Comparison of ENCODE assay signal across 20 cellular contexts in genomic region chr22:22925146-22925794, GRCh38. TPM values are rescaled to one million over a fixed set of nuclear protein-coding genes. Genes with fewer than 3 reads are reported as not detected.
DNase-seq lines count a peak whose midpoint lies in the region; ATAC-seq, FAIRE-seq and TF ChIP-seq lines count a peak whose summit lies in the region.
"Had no signal": no experiment of that assay in that cellular context is flagged by ENCODE, and none has a peak within 500 bp of the region (broad histone marks: within the 10 kb centered on the region; RNA-seq: fewer than 3 reads in every experiment).

No MANE protein-coding gene starts in this region.

- no peak overlapping the region for H4K91ac ChIP-seq in neuronal stem cell (ENCODE audit: low read depth, low read length, poor library complexity)

- TF ChIP-seq EP300 in K562 (IDR thresholded peaks at IDR 0.05; ENCODE audit: low read length) = no peak

- peak overlapping the region; percentile 57 to 91 (median 86) for H3K4me2 ChIP-seq in BLaER1 treated with 17β-estradiol and CSF1 and Interleukin-3, amounts not matched to agents 10 nM and 100 nM
- peak overlapping the region; percentile 19; the same call in 1 of the 2 replicates for H3K4me2 ChIP-seq in KMS-11
- no peak overlapping the region for H3K4me2 ChIP-seq in K562 (ENCODE audit: insufficient read depth, low read length)
- no peak overlapping the region for H3K4me2 ChIP-seq in neuronal stem cell (ENCODE audit: insufficient read depth, low read length, poor library complexity, severe bottlenecking)

- H2BK5ac ChIP-seq in neuronal stem cell (ENCODE audit: low read length) = peak overlapping the region; percentile 19

- H3K9me1 ChIP-seq in K562 (ENCODE audit: control insufficient read depth, insufficient read depth, low read length) = peaks cover 18% of the 10 kb centered on the region

- no peak overlapping the region for H2BK120ac ChIP-seq in neuronal stem cell (ENCODE audit: low read depth, low read length)

- no peaks in the 10 kb centered on the region for H3K9me3 ChIP-seq in BLaER1 treated with 17β-estradiol and CSF1 and Interleukin-3, amounts not matched to agents 10 nM and 100 nM (replicated peaks in 1 of 11)
- H3K9me3 ChIP-seq in K562 (replicated peaks; ENCODE audit: control insufficient read depth, insufficient read depth, low read depth, low read length) (no peaks in the 10 kb centered on the region), neuronal stem cell (replicated peaks in 1 of 2; ENCODE audit: control insufficient read depth in 2 of 2, insufficient read depth in 1 of 2, low read depth in 1 of 2, low read length in 2 of 2) (no peaks in the 10 kb centered on the region), testis (no peaks in the 10 kb centered on the region)
- H3K9me3 ChIP-seq: MG63 had no signal

- no peak overlapping the region for H3K4ac ChIP-seq in neuronal stem cell (ENCODE audit: low read length)

- WGBS in K562 (ENCODE audit: insufficient coverage, low coverage, missing lambda C conversion rate) = 2% methylated on average over 14 of the region's 14 CpGs
- no CpG with 5 or more reads among the region's 14 CpGs for WGBS in neuronal stem cell (ENCODE audit: extremely low coverage in 2 of 2, insufficient read length in 2 of 2, insufficient replicate concordance in 1 of 2), 2 donors
- WGBS in testis, 2 donors = 81 to 90% methylated on average over 9 to 14 of the region's 14 CpGs

- H2AK5ac ChIP-seq in neuronal stem cell (ENCODE audit: low read depth, low read length) = peak overlapping the region; percentile 11

- TF ChIP-seq POLR2A in K562 (conservative IDR thresholded peaks at IDR 0.05) = no peak
- TF ChIP-seq POLR2A in testis (IDR thresholded peaks at IDR 0.05) = no peak

- no peaks in the 10 kb centered on the region for H3K79me2 ChIP-seq in KMS-11 (ENCODE audit: insufficient read depth, low read depth)
- no peaks in the 10 kb centered on the region for H3K79me2 ChIP-seq in K562 (ENCODE audit: control insufficient read depth, insufficient read depth, low read length)

- H3K14ac ChIP-seq in neuronal stem cell (ENCODE audit: low read length) = no peak overlapping the region

- H4K20me1 ChIP-seq in BLaER1 treated with 17β-estradiol and CSF1 and Interleukin-3, amounts not matched to agents 10 nM and 100 nM = no peaks in the 10 kb centered on the region
- H4K20me1 ChIP-seq in KMS-11 (ENCODE audit: insufficient read depth) (no peaks in the 10 kb centered on the region), K562 (replicated peaks; ENCODE audit: control insufficient read depth, insufficient read depth, low read length) (peaks cover 82% of the 10 kb centered on the region)

- H3K9ac ChIP-seq in BLaER1 treated with 17β-estradiol and CSF1 and Interleukin-3, amounts not matched to agents 10 nM and 100 nM = peak overlapping the region in 4 of 11 experiments; percentile 7 to 66 (median 54); a peak in 4 of 22 replicates
- H3K9ac ChIP-seq in KMS-11 (no peak overlapping the region), K562 (ENCODE audit: insufficient read depth in 1 of 2, low read depth in 2 of 2, low read length in 2 of 2) (peak overlapping the region in 1 of 2 experiments; percentile 2; a peak in 1 of 4 replicates), neuronal stem cell (ENCODE audit: low read depth, low read length, poor library complexity) (peak overlapping the region; percentile 63)

- no peak overlapping the region for H3K18ac ChIP-seq in neuronal stem cell (ENCODE audit: low read length)

- TF ChIP-seq CTCF in KMS-11 (conservative IDR thresholded peaks at IDR 0.05; ENCODE audit: low read depth, low read length) (no peak), K562 (IDR thresholded peaks at IDR 0.05 in 2 of 3, conservative IDR thresholded peaks at IDR 0.05 in 1 of 3; ENCODE audit: insufficient read depth in 2 of 3, low read depth in 1 of 3, low read length in 3 of 3) (no peak; a peak in 1 of 6 replicates), testis (IDR thresholded peaks at IDR 0.05) (no peak)

- H3K27me3 ChIP-seq in BLaER1 treated with 17β-estradiol and CSF1 and Interleukin-3, amounts not matched to agents 10 nM and 100 nM = no peaks in the 10 kb centered on the region
- H3K27me3 ChIP-seq in KMS-11 (ENCODE audit: insufficient read depth, low read depth) = no peaks in the 10 kb centered on the region
- H3K27me3 ChIP-seq in K562 (ENCODE audit: control insufficient read depth in 2 of 2, insufficient read depth in 2 of 2, low read length in 2 of 2) = peaks cover 23 to 72% of the 10 kb centered on the region in 2 experiments
- peaks cover 0 to 4% (median 0%) of the 10 kb centered on the region in 3 experiments for H3K27me3 ChIP-seq in neuronal stem cell (ENCODE audit: control insufficient read depth in 3 of 3, insufficient read depth in 3 of 3, low read depth in 1 of 3, low read length in 3 of 3)
- H3K27me3 ChIP-seq in testis = no peaks in the 10 kb centered on the region
- H3K27me3 ChIP-seq: MG63 had no signal

- no peak overlapping the region for H2BK12ac ChIP-seq in neuronal stem cell (ENCODE audit: low read length)

- peaks cover 54 to 97% (median 89%) of the 10 kb centered on the region in 10 experiments for H3K4me1 ChIP-seq in BLaER1 treated with 17β-estradiol and CSF1 and Interleukin-3, amounts not matched to agents 10 nM and 100 nM
- H3K4me1 ChIP-seq in KMS-11 (ENCODE audit: low read depth, poor library complexity, severe bottlenecking) (peaks cover 67% of the 10 kb centered on the region), K562 (replicated peaks in 1 of 2; ENCODE audit: control insufficient read depth in 2 of 2, insufficient read depth in 2 of 2, low read length in 2 of 2) (peaks cover 16 to 18% of the 10 kb centered on the region in 2 experiments), neuronal stem cell (ENCODE audit: control insufficient read depth in 2 of 2, insufficient read depth in 1 of 2, low read depth in 1 of 2, low read length in 2 of 2) (peaks cover 0 to 5% of the 10 kb centered on the region in 2 donors), testis (no peaks in the 10 kb centered on the region)

- H3K23ac ChIP-seq in neuronal stem cell (ENCODE audit: low read depth, low read length, poor library complexity) = no peak overlapping the region

- no peaks in the 10 kb centered on the region for H3K36me3 ChIP-seq in BLaER1 treated with 17β-estradiol and CSF1 and Interleukin-3, amounts not matched to agents 10 nM and 100 nM
- H3K36me3 ChIP-seq in KMS-11 (ENCODE audit: insufficient read depth) (no peaks in the 10 kb centered on the region), K562 (ENCODE audit: control insufficient read depth, insufficient read depth, low read length) (no peaks in the 10 kb centered on the region), neuronal stem cell (replicated peaks in 1 of 2; ENCODE audit: control insufficient read depth in 2 of 2, insufficient read depth in 2 of 2, low read length in 2 of 2) (no peaks in the 10 kb centered on the region), testis (ENCODE audit: low read depth, missing control alignments) (no peaks in the 10 kb centered on the region)
- H3K36me3 ChIP-seq: MG63 had no signal

- ATAC-seq in K562 (no peak), GM21423 (IDR thresholded peaks at IDR 0.05; ENCODE audit: unreplicated experiment) (no peak)
- ATAC-seq: CD8-positive, alpha-beta T cell; SK-N-SH treated with all-trans-retinoic acid at 6 μM for 48 hours had no signal

- in situ Hi-C loops in K562 (cut with MboI) = loop anchor here (25.0 kb wide), 1 partner anchor 1337 kb away; the partner anchor contains the start of gene SPECC1L

- no TSS peak for BruUV-seq in K562 (replicated peaks; lab: Mats Ljungman, UMichigan)

- POLR2A ChIA-PET in K562 (lab: Yijun Ruan, JAX) = interaction anchor here (1.0 to 5.0 kb wide), 6 partner anchors 8 to 36 kb away, joined by 3 to 32 read pairs (median 4); no protein-coding TSS in a partner anchor

- H3K27ac ChIP-seq in BLaER1 treated with 17β-estradiol and CSF1 and Interleukin-3, amounts not matched to agents 10 nM and 100 nM = peak overlapping the region in 5 of 11 experiments; percentile 56 to 97 (median 82); a peak in 8 of 22 replicates
- 0 out of 2 replicates have a peak overlapping the region, but pooled peaks have one; percentile 15 for H3K27ac ChIP-seq in KMS-11
- no peak overlapping the region for H3K27ac ChIP-seq in K562 (ENCODE audit: extremely low read depth, low read depth, low read length)
- H3K27ac ChIP-seq in neuronal stem cell (replicated peaks; ENCODE audit: low read length) = no peak overlapping the region
- H3K27ac ChIP-seq in testis = no peak overlapping the region

- no peaks in the 10 kb centered on the region for H3K79me1 ChIP-seq in neuronal stem cell (ENCODE audit: low read depth, low read length)

- TF ChIP-seq RAD21 in K562 (CRISPR knock-in tag; conservative IDR thresholded peaks at IDR 0.05 in 1 of 2, IDR thresholded peaks at IDR 0.05 in 1 of 2) = no peak

- intact Hi-C loops in K562 (cut with micrococcal nuclease) = no loop called here
- intact Hi-C loops in testis (cut with DNase I; ENCODE audit: low total_unique reads) = no loop called here

- no peak overlapping the region for H3K4me3 ChIP-seq in BLaER1 treated with 17β-estradiol and CSF1 and Interleukin-3, amounts not matched to agents 10 nM and 100 nM
- H3K4me3 ChIP-seq in KMS-11 (IDR thresholded peaks at IDR 0.05; ENCODE audit: insufficient read depth, low read depth, low read length) = no peak overlapping the region
- no peak overlapping the region for H3K4me3 ChIP-seq in K562
- H3K4me3 ChIP-seq in neuronal stem cell (ENCODE audit: low read length in 2 of 2) = no peak overlapping the region
- H3K4me3 ChIP-seq in testis = no peak overlapping the region
- H3K4me3 ChIP-seq: MG63 had no signal

- peak in 3 of 4 experiments; percentile 61 to 65 (median 62) for DNase-seq in K562 (ENCODE audit: extremely low read depth in 1 of 4, low spot score in 3 of 4)
- DNase-seq in neuronal stem cell (ENCODE audit: low spot score) = no peak
- DNase-seq in testis = no peak
- DNase-seq in HT-29 (ENCODE audit: low spot score) = no peak
- DNase-seq: AML-193; CD8-positive, alpha-beta T cell; Karpas-422; MG63; NCI-H1092; NCI-H146; NCI-H2081 treated with DMSO at 0.1 percent for 48 hours; NCI-H510A treated with DMSO at 0.1 percent for 48 hours; SHP77 treated with DMSO at 0.1 percent for 48 hours had no signal

- no peak overlapping the region for H4K8ac ChIP-seq in neuronal stem cell (ENCODE audit: low read depth, low read length)

- H2BK15ac ChIP-seq in neuronal stem cell (ENCODE audit: low read length) = no peak overlapping the region

- FAIRE-seq in K562 (lab: Jason Lieb, UNC) = no peak
- FAIRE-seq: D721Med, G401.6 had no signal

- CTCF ChIA-PET in K562 (lab: Yijun Ruan, JAX; ENCODE audit: low intra/inter-chr PET ratio) = interaction anchor here (1.4 kb wide), 1 partner anchor 31 kb away, joined by 3 read pairs; no protein-coding TSS in a partner anchor

- H2AFZ ChIP-seq in KMS-11 (ENCODE audit: low read depth) = no peak overlapping the region
- no peak overlapping the region for H2AFZ ChIP-seq in K562 (ENCODE audit: low read depth, low read length)
- no peak overlapping the region for H2AFZ ChIP-seq in neuronal stem cell (ENCODE audit: low read length)

RNA-seq across cellular contexts. Expression of gene IGLL5, which starts 37.7 kb away (rescaled TPM):
- not detected in 2 replicates for total RNA-seq in K562 (2011; cell fraction: chromatin; rRNA removed; ENCODE audit: low replicate concordance)
- total RNA-seq in K562 (2011; cell fraction: nucleolus; rRNA removed) = not detected in 2 replicates
- not detected in 2 replicates for total RNA-seq in K562 (2011; cell fraction: nucleoplasm; rRNA removed)
- not detected in 2 replicates for total RNA-seq in K562 (2014; rRNA removed)
- total RNA-seq in K562 (2014; rRNA removed; fragmentation: Illumina TruSeq; extraction: Trizol) = not detected in 2 replicates
- not detected in 2 replicates for total RNA-seq in K562 (2015; rRNA removed; fragmentation: Illumina TruSeq; extraction: Trizol)
- not detected in 2 replicates for total RNA-seq in K562 (2021)
- not detected in 2 replicates for polyA plus RNA-seq in K562 (2011; rRNA removed)
- polyA plus RNA-seq in K562 (2011; cell fraction: cytosol; rRNA removed) = not detected in 2 replicates
- polyA plus RNA-seq in K562 (2011; cell fraction: nucleus; rRNA removed) = not detected in 2 replicates
- not detected in 2 replicates for polyA plus RNA-seq in K562 (2012)
- not detected in 2 replicates for polyA plus RNA-seq in K562 (2014; fragmentation: Illumina TruSeq; extraction: Trizol)
- not detected for polyA plus RNA-seq in K562 (2014; fragmentation: Nextera tagmentation; extraction: Ambion mirVana)
- polyA plus RNA-seq in K562 (2014; rRNA removed) = not detected in 2 replicates
- not detected in 2 replicates for polyA minus RNA-seq in K562 (2011; rRNA and poly(A)+ RNA removed)
- polyA minus RNA-seq in K562 (2011; cell fraction: cytosol; rRNA and poly(A)+ RNA removed) = not detected in 2 replicates
- not detected in 2 replicates for polyA minus RNA-seq in K562 (2011; cell fraction: nucleus; rRNA and poly(A)+ RNA removed)
- not detected for polyA plus RNA-seq in neuronal stem cell (2013, experiment 1 of 2)
- not detected for polyA plus RNA-seq in neuronal stem cell (2013, experiment 2 of 2)
- total RNA-seq in testis = 1 to 10 TPM in 1 of 2 donors, under 1 TPM in 1; 0.94 to 1.4 TPM
- 9.8 TPM for polyA plus RNA-seq in testis (ENCODE audit: insufficient read depth, low read depth, low replicate concordance)
- total RNA-seq in HT-29 (2014; rRNA removed; shearing (Covaris generic)) = not detected in 2 replicates
- total RNA-seq: RPMI7951 had no signal

Comparison
In these comparisons a context has a peak if more than half of its experiments do, and no peak if none do; other contexts are left out.
1. H3K4me2 ChIP-seq: peak in BLaER1 treated with 17β-estradiol and CSF1 and Interleukin-3, amounts not matched to agents 10 nM and 100 nM (11 of 11) and KMS-11 (single experiment); none in K562 (single experiment) and neuronal stem cell (single experiment).
2. DNase-seq: peak in K562 (3 of 4); none in neuronal stem cell (single experiment), testis (single experiment) and HT-29 (single experiment).